17 cellular contexts compared by ENCODE assay signal in genomic region chr6:51303313-51303712, GRCh38.
DNase-seq lines count a peak whose midpoint lies in the region; ATAC-seq and TF ChIP-seq lines count a peak whose summit lies in the region.
"Had no signal": no experiment of that assay in that cellular context is flagged by ENCODE, and none has a peak within 500 bp of the region (broad histone marks: within the 10 kb centered on the region; RNA-seq: fewer than 3 reads in every experiment).

No MANE protein-coding gene starts in this region.

- no peak overlapping the region for H3K23ac ChIP-seq in mesendoderm (ENCODE audit: low read length)

- no peak overlapping the region for H3K27ac ChIP-seq in mesendoderm (ENCODE audit: low read depth, low read length)
- no peak overlapping the region for H3K27ac ChIP-seq in psoas muscle
- no peak overlapping the region for H3K27ac ChIP-seq in osteoblast (ENCODE audit: low read depth, low read length)
- H3K27ac ChIP-seq: KMS-11 had no signal

- H3K79me1 ChIP-seq in mesendoderm (ENCODE audit: low read length): no peaks in the 10 kb centered on the region

- H3K27me3 Mint-ChIP-seq in T-helper 2 cell treated with Interferon-gamma antibody and Interleukin-4, amounts not matched to agents 5 μg/mL and 100 μg/mL, for 36 hours (ENCODE audit: low read depth): no peaks in the 10 kb centered on the region
- H3K27me3 Mint-ChIP-seq: B cell; CD4-positive, alpha-beta memory T cell had no signal

- DNase-seq in T-helper 2 cell treated with Interferon-gamma antibody and Interleukin-4, amounts not matched to agents 5 μg/mL and 100 μg/mL, for 36 hours (ENCODE audit: low spot score): no peak
- DNase-seq in T-helper 2 cell (no peak), MV-4-11 (lab: John Stamatoyannopoulos, UW) (peak; percentile 86), SKM-1 (lab: John Stamatoyannopoulos, UW; ENCODE audit: unreplicated experiment) (peak; percentile 73), mesendoderm (no peak), psoas muscle (no peak), osteoblast (ENCODE audit: insufficient read length, low spot score, missing footprints) (no peak)
- DNase-seq in stimulated activated CD4-positive, alpha-beta T cell treated with anti-CD3 and anti-CD28 coated beads, Interleukin-15, amount 100 ng/mL, for 24 hours: no peak
- DNase-seq: 8988T; CD4-positive, alpha-beta memory T cell; NCI-H1694 treated with DMSO at 0.1 percent for 48 hours; NCI-H510A; NCI-H774 had no signal

- H4K8ac ChIP-seq in mesendoderm (ENCODE audit: low read depth, low read length): no peak overlapping the region

- H3K56ac ChIP-seq in mesendoderm (ENCODE audit: low read length): no peak overlapping the region

- H3K36me3 ChIP-seq in mesendoderm (ENCODE audit: control insufficient read depth, insufficient read depth, low read length) (no peaks in the 10 kb centered on the region), psoas muscle (ENCODE audit: insufficient read depth in 1 of 2, low read depth in 1 of 2) (no peaks in the 10 kb centered on the region), osteoblast (ENCODE audit: insufficient read depth, low read length) (no peaks in the 10 kb centered on the region)

- no peaks in the 10 kb centered on the region for H3K4me1 Mint-ChIP-seq in T-helper 2 cell treated with Interferon-gamma antibody and Interleukin-4, amounts not matched to agents 5 μg/mL and 100 μg/mL, for 36 hours (ENCODE audit: low read depth)
- H3K4me1 Mint-ChIP-seq: B cell; CD4-positive, alpha-beta memory T cell had no signal

- no peak overlapping the region for H2BK120ac ChIP-seq in mesendoderm (ENCODE audit: low read depth, low read length)

- no peak for TF ChIP-seq CTCF in psoas muscle (IDR thresholded peaks at IDR 0.05)
- no peak for TF ChIP-seq CTCF in osteoblast (IDR thresholded peaks at IDR 0.05; ENCODE audit: extremely low read depth, low read depth, low read length)

- peak overlapping the region; percentile 55 for H3K27ac Mint-ChIP-seq in T-helper 2 cell treated with Interferon-gamma antibody and Interleukin-4, amounts not matched to agents 5 μg/mL and 100 μg/mL, for 36 hours
- H3K27ac Mint-ChIP-seq: B cell; CD4-positive, alpha-beta memory T cell had no signal

- H3K4me3 Mint-ChIP-seq in T-helper 2 cell treated with Interferon-gamma antibody and Interleukin-4, amounts not matched to agents 5 μg/mL and 100 μg/mL, for 36 hours: no peak overlapping the region
- H3K4me3 Mint-ChIP-seq: B cell had no signal

- H2AFZ ChIP-seq in osteoblast (ENCODE audit: low read length): no peak overlapping the region

- H3K36me3 Mint-ChIP-seq in T-helper 2 cell treated with Interferon-gamma antibody and Interleukin-4, amounts not matched to agents 5 μg/mL and 100 μg/mL, for 36 hours (ENCODE audit: low read depth): no peaks in the 10 kb centered on the region
- H3K36me3 Mint-ChIP-seq: CD4-positive, alpha-beta memory T cell had no signal

- H3K9me3 ChIP-seq in psoas muscle: no peaks in the 10 kb centered on the region
- peaks cover 3% of the 10 kb centered on the region for H3K9me3 ChIP-seq in osteoblast (ENCODE audit: low read depth, low read length)

- intact Hi-C loops in psoas muscle (cut with DNase I): no loop called here

- no peak overlapping the region for H2BK15ac ChIP-seq in mesendoderm (replicated peaks; ENCODE audit: low read depth)

- WGBS in mesendoderm (ENCODE audit: extremely low coverage, insufficient coverage, low lambda C conversion rate): no CpG with 5 or more reads among the region's 1 CpG
- 87 to 94% (median 88%) methylated on average over 1 of the region's 1 CpG for WGBS in psoas muscle, 3 donors

- no peak overlapping the region for H3K18ac ChIP-seq in mesendoderm (ENCODE audit: low read length)

- no peak overlapping the region for H3K4me2 ChIP-seq in mesendoderm (ENCODE audit: low read length)
- no peak overlapping the region for H3K4me2 ChIP-seq in osteoblast (ENCODE audit: insufficient read depth, low read length)
- H3K4me2 ChIP-seq: KMS-11 had no signal

- no peak overlapping the region for H3K4me3 ChIP-seq in mesendoderm (ENCODE audit: low read length)
- no peak overlapping the region for H3K4me3 ChIP-seq in psoas muscle
- no peak overlapping the region for H3K4me3 ChIP-seq in osteoblast (ENCODE audit: insufficient read depth, low read length)

- H3K9me3 Mint-ChIP-seq in T-helper 2 cell treated with Interferon-gamma antibody and Interleukin-4, amounts not matched to agents 5 μg/mL and 100 μg/mL, for 36 hours: no peaks in the 10 kb centered on the region

- ATAC-seq in psoas muscle: no peak
- ATAC-seq: HepG2, Panc1 had no signal

- H3K27me3 ChIP-seq in mesendoderm (ENCODE audit: insufficient read depth, low read length, poor library complexity) (no peaks in the 10 kb centered on the region), psoas muscle (ENCODE audit: insufficient read depth in 3 of 3, low read length in 2 of 3) (no peaks in the 10 kb centered on the region), osteoblast (ENCODE audit: insufficient read depth, low read length) (no peaks in the 10 kb centered on the region)

- H3K4me1 ChIP-seq in mesendoderm (ENCODE audit: control insufficient read depth, low read depth, low read length): no peaks in the 10 kb centered on the region
- H3K4me1 ChIP-seq in psoas muscle: no peaks in the 10 kb centered on the region
- H3K4me1 ChIP-seq in osteoblast (ENCODE audit: insufficient read depth, low read length): no peaks in the 10 kb centered on the region

- H4K20me1 ChIP-seq in osteoblast (ENCODE audit: insufficient read depth, low read length): no peaks in the 10 kb centered on the region

- no peak overlapping the region for H3K4ac ChIP-seq in mesendoderm (ENCODE audit: low read depth, low read length)

- H3K9ac ChIP-seq in mesendoderm (ENCODE audit: low read length): no peak overlapping the region
- H3K9ac ChIP-seq: KMS-11 had no signal

- no peak overlapping the region for H4K5ac ChIP-seq in mesendoderm (ENCODE audit: low read length)

- no peak overlapping the region for H2BK5ac ChIP-seq in mesendoderm (ENCODE audit: low read length)

- no peak overlapping the region for H2AK5ac ChIP-seq in mesendoderm (ENCODE audit: low read length)

- H3K79me2 ChIP-seq in mesendoderm (ENCODE audit: control insufficient read depth, insufficient read depth, low read length) (no peaks in the 10 kb centered on the region), osteoblast (ENCODE audit: insufficient read depth, low read length) (no peaks in the 10 kb centered on the region)

Comparison
In these comparisons a context has a peak if more than half of its experiments do, and no peak if none do; other contexts are left out.
1. DNase-seq: peak in MV-4-11 (single experiment) and SKM-1 (single experiment); none in T-helper 2 cell treated with Interferon-gamma antibody and Interleukin-4, amounts not matched to agents 5 μg/mL and 100 μg/mL, for 36 hours (single experiment), T-helper 2 cell (0 of 5), mesendoderm (single experiment), psoas muscle (0 of 2), stimulated activated CD4-positive, alpha-beta T cell treated with anti-CD3 and anti-CD28 coated beads, Interleukin-15, amount 100 ng/mL, for 24 hours (single experiment) and osteoblast (single experiment).